Comparison of ENCODE assay signal across 30 cellular contexts in the genomic region with DNA sequence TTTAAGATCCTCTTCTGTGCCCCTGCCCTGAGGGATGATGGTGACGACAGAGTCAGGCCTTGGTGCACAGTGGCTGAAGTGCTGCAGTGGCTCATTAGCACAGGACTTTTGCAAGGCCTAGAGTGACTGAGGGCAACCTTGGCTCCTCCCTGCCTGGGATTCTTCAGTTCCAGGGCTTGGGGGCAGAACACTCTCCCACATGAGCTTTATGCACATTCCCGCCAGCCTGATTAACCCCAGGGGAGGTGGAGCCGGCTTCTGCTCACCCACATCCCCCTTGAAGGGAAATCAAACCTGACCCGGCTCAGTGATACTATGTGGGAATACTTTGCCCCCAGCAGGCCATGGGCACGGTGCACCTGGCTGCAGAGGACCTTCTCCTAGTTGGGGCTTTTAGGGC.
"Had no signal": no experiment of that assay in that cellular context is flagged by ENCODE, and none has a peak within 500 bp of the region (broad histone marks: within the 10 kb centered on the region; RNA-seq: fewer than 3 reads in every experiment).

No MANE protein-coding gene starts in this region.

- H3K4me1 Mint-ChIP-seq: activated CD4-positive, alpha-beta T cell treated with anti-CD3 and anti-CD28 coated beads, Interleukin-2, amount 10 ng/mL, durations not matched to agents 24 days and 14 days; T-cell had no signal

- H3K27ac Mint-ChIP-seq: activated CD4-positive, alpha-beta T cell treated with anti-CD3 and anti-CD28 coated beads, Interleukin-2, amount 10 ng/mL, durations not matched to agents 24 days and 14 days; activated CD8-positive, alpha-beta T cell treated with anti-CD3 and anti-CD28 coated beads for 36 hours; activated naive CD4-positive, alpha-beta T cell treated with anti-CD3 and anti-CD28 coated beads for 36 hours; activated naive CD4-positive, alpha-beta T cell treated with anti-CD3 and anti-CD28 coated beads, Interleukin-2, amount 50 U/mL, for 72 hours; activated T-cell treated with anti-CD3 and anti-CD28 coated beads, Interleukin-2, amount 50 U/mL, for 24 hours; T-cell had no signal

- H3K27me3 Mint-ChIP-seq: activated CD4-positive, alpha-beta T cell treated with anti-CD3 and anti-CD28 coated beads, Interleukin-2, amount 10 ng/mL, durations not matched to agents 24 days and 14 days; activated CD8-positive, alpha-beta T cell treated with anti-CD3 and anti-CD28 coated beads for 36 hours; activated T-cell treated with anti-CD3 and anti-CD28 coated beads, Interleukin-2, amount 50 U/mL, for 24 hours; T-cell had no signal

- H3K4me3 ChIP-seq: adrenal gland, body of pancreas, breast epithelium, PC-9 had no signal

- DNase-seq: activated CD4-positive, alpha-beta T cell treated with anti-CD3 and anti-CD28 coated beads, Interleukin-2, amount 10 ng/mL, durations not matched to agents 24 days and 14 days; activated CD4-positive, alpha-beta T cell treated with anti-CD3 and anti-CD28 coated beads, Interleukin-2, amount 50 U/mL, for 4 hours; activated CD4-positive, CD25-positive, alpha-beta regulatory T cell; activated CD8-positive, alpha-beta T cell treated with anti-CD3 and anti-CD28 coated beads for 36 hours; activated gamma-delta T cell treated with Interleukin-2 at 50 U/mL for 16 hours; activated naive CD4-positive, alpha-beta T cell treated with anti-CD3 and anti-CD28 coated beads for 36 hours; activated T-cell treated with anti-CD3 and anti-CD28 coated beads, Interleukin-2, amount 50 U/mL, for 24 hours; adrenal gland; body of pancreas; NCI-H1048; NCI-H1105 treated with DMSO at 0.1 percent for 48 hours; NCI-H1436; NCI-H1694; NCI-H1930; NCI-H2081 treated with DMSO at 0.1 percent for 48 hours; NCI-H510A; NCI-H526; NCI-H748 treated with DMSO at 0.1 percent for 48 hours; NK-92 treated with Interleukin-12 subunit alpha and Interleukin-12 subunit beta, amount 100 ng/mL, for 24 hours; PC-9; SIG-M5; T-cell; T-helper 2 cell; T-helper 9 cell had no signal

- H3K4me1 ChIP-seq: adrenal gland, body of pancreas, breast epithelium had no signal

- H3K4me2 ChIP-seq: PC-9 had no signal

- H3K27me3 ChIP-seq: adrenal gland, body of pancreas, breast epithelium had no signal

- H3K36me3 ChIP-seq: adrenal gland, breast epithelium had no signal

- H3K27ac ChIP-seq: adrenal gland, body of pancreas, breast epithelium, PC-9, RWPE1, VCaP had no signal

- H2AFZ ChIP-seq: PC-9 had no signal

- ATAC-seq: activated CD8-positive, alpha-beta T cell treated with anti-CD3 and anti-CD28 coated beads for 36 hours; activated naive CD4-positive, alpha-beta T cell treated with anti-CD3 and anti-CD28 coated beads, Interleukin-2, amount 50 U/mL, for 72 hours; body of pancreas; Right ventricle myocardium inferior; SK-N-SH treated with all-trans-retinoic acid at 6 μM for 48 hours; T-cell had no signal

- H3K36me3 Mint-ChIP-seq: T-cell had no signal

- H3K9me3 ChIP-seq: adrenal gland, body of pancreas had no signal

- H3K4me3 Mint-ChIP-seq: activated CD4-positive, alpha-beta T cell treated with anti-CD3 and anti-CD28 coated beads, Interleukin-2, amount 10 ng/mL, durations not matched to agents 24 days and 14 days; activated CD8-positive, alpha-beta T cell treated with anti-CD3 and anti-CD28 coated beads for 36 hours; activated naive CD4-positive, alpha-beta T cell treated with anti-CD3 and anti-CD28 coated beads for 36 hours; activated T-cell treated with anti-CD3 and anti-CD28 coated beads, Interleukin-2, amount 50 U/mL, for 24 hours; T-cell had no signal
